ENCODE assay signal across 15 cellular contexts in the genomic region with DNA sequence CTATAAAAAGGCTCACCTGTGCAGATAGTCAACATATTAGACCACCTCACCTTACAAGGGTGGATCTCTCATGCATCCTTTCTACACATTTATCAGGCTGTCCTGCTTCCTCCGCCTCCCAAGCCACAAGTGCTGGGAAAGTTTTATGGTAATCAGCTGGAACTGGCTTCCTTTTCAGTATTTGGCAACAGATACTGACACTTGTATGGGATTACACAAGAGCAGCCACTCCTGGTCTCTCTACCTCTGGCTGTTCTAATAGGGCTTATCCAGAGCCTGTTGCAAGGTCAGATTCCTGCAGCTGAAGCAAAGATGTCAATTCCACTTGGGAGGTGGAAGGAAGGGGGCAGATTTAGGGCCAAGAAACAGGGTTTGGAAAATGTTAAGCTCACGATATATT. TPM values are rescaled to one million over a fixed set of nuclear protein-coding genes. Genes with fewer than 3 reads are reported as not detected.
A peak's percentile ranks its signal among the peaks of the same experiment; 100 is the strongest.
DNase-seq lines count a peak whose midpoint lies in the region; ATAC-seq and TF ChIP-seq lines count a peak whose summit lies in the region.
"Had no signal": no experiment of that assay in that cellular context is flagged by ENCODE, and none has a peak within 500 bp of the region (broad histone marks: within the 10 kb centered on the region; RNA-seq: fewer than 3 reads in every experiment).

No MANE protein-coding gene starts in this region.

- H3K4me3 Mint-ChIP-seq in natural killer cell: no peak overlapping the region
- no peak overlapping the region for H3K4me3 Mint-ChIP-seq in activated CD4-positive, alpha-beta T cell treated with anti-CD3 and anti-CD28 coated beads, Interleukin-2, amount 10 ng/mL, durations not matched to agents 24 days and 14 days
- H3K4me3 Mint-ChIP-seq: activated CD8-positive, alpha-beta T cell treated with anti-CD3 and anti-CD28 coated beads for 36 hours; mesothelial cell of epicardium; stimulated activated effector memory CD8-positive, alpha-beta T cell treated with anti-CD3 and anti-CD28 coated beads, Interleukin-12 subunit alpha, Interleukin-12 subunit beta, amount 100 ng/mL, for 72 hours had no signal

- no peak overlapping the region for H2BK12ac ChIP-seq in mesenchymal stem cell (ENCODE audit: low read length in 2 of 2)

- H3K27me3 ChIP-seq in mesenchymal stem cell (ENCODE audit: control insufficient read depth in 1 of 2, insufficient read depth in 1 of 2, low read length in 2 of 2): peaks cover 3 to 12% of the 10 kb centered on the region in 2 experiments

- H3K36me3 ChIP-seq in mesenchymal stem cell (ENCODE audit: control insufficient read depth in 1 of 2, insufficient read depth in 2 of 2, low read depth in 1 of 2, low read length in 2 of 2): no peaks in the 10 kb centered on the region

- no peak overlapping the region for H2BK120ac ChIP-seq in mesenchymal stem cell (ENCODE audit: low read depth, low read length)

- no peak overlapping the region for H4K91ac ChIP-seq in mesenchymal stem cell (ENCODE audit: low read length)

- no peak overlapping the region for H4K8ac ChIP-seq in mesenchymal stem cell (ENCODE audit: low read length)

- no peak overlapping the region for H3K27ac Mint-ChIP-seq in natural killer cell
- H3K27ac Mint-ChIP-seq in activated CD4-positive, alpha-beta T cell treated with anti-CD3 and anti-CD28 coated beads, Interleukin-2, amount 10 ng/mL, durations not matched to agents 24 days and 14 days: no peak overlapping the region
- H3K27ac Mint-ChIP-seq: activated CD8-positive, alpha-beta T cell treated with anti-CD3 and anti-CD28 coated beads for 36 hours; mesothelial cell of epicardium; stimulated activated effector memory CD8-positive, alpha-beta T cell treated with anti-CD3 and anti-CD28 coated beads, Interleukin-12 subunit alpha, Interleukin-12 subunit beta, amount 100 ng/mL, for 72 hours had no signal

- no peak overlapping the region for H2BK15ac ChIP-seq in mesenchymal stem cell (ENCODE audit: low read depth, poor library complexity, severe bottlenecking)

- H3K9ac ChIP-seq in mesenchymal stem cell (ENCODE audit: low read length): no peak overlapping the region
- H3K9ac ChIP-seq: parathyroid adenoma had no signal

- H2BK5ac ChIP-seq in mesenchymal stem cell (ENCODE audit: low read depth, low read length, poor library complexity, severe bottlenecking): no peak overlapping the region

- intact Hi-C loops in natural killer cell (cut with micrococcal nuclease): no loop called here
- intact Hi-C loops in activated CD4-positive, alpha-beta T cell treated with anti-CD3 and anti-CD28 coated beads, Interleukin-2, amount 10 ng/mL, durations not matched to agents 24 days and 14 days (cut with micrococcal nuclease): no loop called here

- H3K4me1 ChIP-seq in mesenchymal stem cell (ENCODE audit: control insufficient read depth, insufficient read depth, low read depth, low read length): peaks cover 5% of the 10 kb centered on the region

- H3K27ac ChIP-seq in mesenchymal stem cell (ENCODE audit: low read length, poor library complexity, severe bottlenecking): no peak overlapping the region
- H3K27ac ChIP-seq: epithelial cell of prostate, parathyroid adenoma had no signal

- TF ChIP-seq CTCF in NB4 (IDR thresholded peaks at IDR 0.05; ENCODE audit: low read depth, low read length): no peak
- TF ChIP-seq CTCF in epithelial cell of esophagus (IDR thresholded peaks at IDR 0.05; ENCODE audit: insufficient read depth, low read depth, low read length, missing control alignments): no peak
- TF ChIP-seq CTCF in natural killer cell (IDR thresholded peaks at IDR 0.05): no peak

- no peak overlapping the region for H3K18ac ChIP-seq in mesenchymal stem cell (ENCODE audit: low read depth in 1 of 2, low read length in 2 of 2)

- H3K4me1 Mint-ChIP-seq in natural killer cell: peaks cover 11 to 12% of the 10 kb centered on the region in 2 donors
- peaks cover 4% of the 10 kb centered on the region for H3K4me1 Mint-ChIP-seq in activated CD4-positive, alpha-beta T cell treated with anti-CD3 and anti-CD28 coated beads, Interleukin-2, amount 10 ng/mL, durations not matched to agents 24 days and 14 days
- H3K4me1 Mint-ChIP-seq: mesothelial cell of epicardium had no signal

- no peak overlapping the region for H3K4me3 ChIP-seq in NB4 (ENCODE audit: low read depth, low read length)
- H3K4me3 ChIP-seq in epithelial cell of esophagus (ENCODE audit: low read length): no peak overlapping the region
- H3K4me3 ChIP-seq in mesenchymal stem cell (ENCODE audit: insufficient read depth in 1 of 2, low read depth in 1 of 2, low read length in 2 of 2): no peak overlapping the region

- no peak overlapping the region for H3K4me2 ChIP-seq in mesenchymal stem cell (ENCODE audit: low read length, poor library complexity, severe bottlenecking)

- no peak overlapping the region for H2AK5ac ChIP-seq in mesenchymal stem cell (ENCODE audit: low read length, severe bottlenecking)

- no peaks in the 10 kb centered on the region for H3K9me3 Mint-ChIP-seq in natural killer cell
- no peaks in the 10 kb centered on the region for H3K9me3 Mint-ChIP-seq in activated CD4-positive, alpha-beta T cell treated with anti-CD3 and anti-CD28 coated beads, Interleukin-2, amount 10 ng/mL, durations not matched to agents 24 days and 14 days
- H3K9me3 Mint-ChIP-seq: activated CD8-positive, alpha-beta T cell treated with anti-CD3 and anti-CD28 coated beads for 36 hours; mesothelial cell of epicardium; stimulated activated effector memory CD8-positive, alpha-beta T cell treated with anti-CD3 and anti-CD28 coated beads, Interleukin-12 subunit alpha, Interleukin-12 subunit beta, amount 100 ng/mL, for 72 hours had no signal

- no peak overlapping the region for H2AFZ ChIP-seq in mesenchymal stem cell (ENCODE audit: low read depth, low read length)
- H2AFZ ChIP-seq: parathyroid adenoma had no signal

- no peaks in the 10 kb centered on the region for H3K36me3 Mint-ChIP-seq in natural killer cell
- H3K36me3 Mint-ChIP-seq in activated CD4-positive, alpha-beta T cell treated with anti-CD3 and anti-CD28 coated beads, Interleukin-2, amount 10 ng/mL, durations not matched to agents 24 days and 14 days (ENCODE audit: low read depth): no peaks in the 10 kb centered on the region
- H3K36me3 Mint-ChIP-seq: mesothelial cell of epicardium; stimulated activated effector memory CD8-positive, alpha-beta T cell treated with anti-CD3 and anti-CD28 coated beads, Interleukin-12 subunit alpha, Interleukin-12 subunit beta, amount 100 ng/mL, for 72 hours had no signal

- WGBS in mesenchymal stem cell: 75% methylated on average over 1 of the region's 2 CpGs

- peak; percentile 55 to 62 for DNase-seq in AML-193 (lab: John Stamatoyannopoulos, UW)
- peak; percentile 34 for DNase-seq in NB4 (ENCODE audit: low read depth)
- DNase-seq in epithelial cell of esophagus (ENCODE audit: low read depth): peak; percentile 77
- peak; percentile 28 for DNase-seq in mesenchymal stem cell
- no peak for DNase-seq in natural killer cell
- no peak for DNase-seq in activated CD4-positive, alpha-beta T cell treated with anti-CD3 and anti-CD28 coated beads, Interleukin-2, amount 10 ng/mL, durations not matched to agents 24 days and 14 days
- DNase-seq: activated CD8-positive, alpha-beta T cell treated with anti-CD3 and anti-CD28 coated beads for 36 hours; T1000 had no signal

- no peak overlapping the region for H3K14ac ChIP-seq in mesenchymal stem cell (ENCODE audit: low read length in 2 of 2)

- TF ChIP-seq POLR2A in NB4 (IDR thresholded peaks at IDR 0.05; ENCODE audit: extremely low read depth, insufficient read length): no peak

- no peak overlapping the region for H3K4ac ChIP-seq in mesenchymal stem cell (ENCODE audit: low read depth in 1 of 2, low read length in 2 of 2)

- no peak overlapping the region for H3K23ac ChIP-seq in mesenchymal stem cell (ENCODE audit: low read length in 2 of 2)

- ATAC-seq in natural killer cell: no peak
- ATAC-seq in HG03095 (IDR thresholded peaks at IDR 0.05; ENCODE audit: unreplicated experiment): no peak
- ATAC-seq in GM21381 (IDR thresholded peaks at IDR 0.05; ENCODE audit: unreplicated experiment): no peak
- ATAC-seq: activated CD8-positive, alpha-beta T cell treated with anti-CD3 and anti-CD28 coated beads for 36 hours; stimulated activated effector memory CD8-positive, alpha-beta T cell treated with anti-CD3 and anti-CD28 coated beads, Interleukin-12 subunit alpha, Interleukin-12 subunit beta, amount 100 ng/mL, for 72 hours had no signal

- H3K9me3 ChIP-seq in mesenchymal stem cell (ENCODE audit: control insufficient read depth, low read length): no peaks in the 10 kb centered on the region

- no peaks in the 10 kb centered on the region for H3K27me3 Mint-ChIP-seq in natural killer cell (ENCODE audit: low read depth in 2 of 2)
- no peaks in the 10 kb centered on the region for H3K27me3 Mint-ChIP-seq in activated CD4-positive, alpha-beta T cell treated with anti-CD3 and anti-CD28 coated beads, Interleukin-2, amount 10 ng/mL, durations not matched to agents 24 days and 14 days
- H3K27me3 Mint-ChIP-seq: activated CD8-positive, alpha-beta T cell treated with anti-CD3 and anti-CD28 coated beads for 36 hours had no signal

- H3K79me1 ChIP-seq in mesenchymal stem cell (replicated peaks; ENCODE audit: low read length, poor library complexity, severe bottlenecking): no peaks in the 10 kb centered on the region

RNA-seq across cellular contexts. Expression of gene GPLD1, which starts 0.5 kb away (rescaled TPM):
- 0.14 TPM for polyA plus RNA-seq in mesenchymal stem cell (2013, experiment 1 of 2)
- polyA plus RNA-seq in mesenchymal stem cell (2013, experiment 2 of 2): 0.12 TPM
- 1 to 10 TPM in 1 of 3 donors, under 1 TPM in 2; 0.86 to 1.3 (median 0.88) TPM for total RNA-seq in natural killer cell
- 0.17 and 0.44 TPM in 2 replicates for total RNA-seq in activated CD4-positive, alpha-beta T cell treated with anti-CD3 and anti-CD28 coated beads, Interleukin-2, amount 10 ng/mL, durations not matched to agents 24 days and 14 days
- total RNA-seq: RPMI7951 had no signal

RNA-seq across cellular contexts. Expression of gene ALDH5A1, which starts 4.9 kb away (rescaled TPM):
- 0.93 TPM for polyA plus RNA-seq in mesenchymal stem cell (2013, experiment 1 of 2)
- polyA plus RNA-seq in mesenchymal stem cell (2013, experiment 2 of 2): 0.81 TPM
- 1 to 10 TPM; 4.8 to 7.5 (median 6.8) TPM for total RNA-seq in natural killer cell
- 11.7 TPM in 2 replicates for total RNA-seq in activated CD4-positive, alpha-beta T cell treated with anti-CD3 and anti-CD28 coated beads, Interleukin-2, amount 10 ng/mL, durations not matched to agents 24 days and 14 days

Comparison
In these comparisons a context has a peak if more than half of its experiments do, and no peak if none do; other contexts are left out.
1. DNase-seq: peak in AML-193 (2 of 2), NB4 (single experiment), epithelial cell of esophagus (single experiment) and mesenchymal stem cell (single experiment); none in natural killer cell (single experiment) and activated CD4-positive, alpha-beta T cell treated with anti-CD3 and anti-CD28 coated beads, Interleukin-2, amount 10 ng/mL, durations not matched to agents 24 days and 14 days (single experiment).